ENCODE assay signal across 1 cellular context in the genomic region with DNA sequence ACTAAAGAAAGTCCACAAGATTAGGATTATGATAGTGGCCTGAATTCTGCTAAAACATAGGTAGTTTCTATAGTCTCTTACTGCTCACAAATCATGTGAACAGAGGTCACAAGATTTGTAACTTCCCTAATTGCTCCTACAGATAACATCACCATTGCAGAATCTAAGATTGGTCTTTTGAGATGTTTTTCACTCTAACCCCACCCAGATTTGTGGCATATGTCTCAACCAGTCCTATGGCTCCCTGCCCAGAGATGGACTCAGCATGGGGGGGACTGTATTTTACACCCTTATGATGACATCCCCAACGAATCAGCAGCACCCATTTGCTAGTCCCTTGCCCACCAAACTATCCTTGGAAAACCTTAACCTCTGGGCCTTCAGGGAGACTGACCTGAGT.
TF ChIP-seq lines count a peak whose summit lies in the region.

No MANE protein-coding gene starts in this region.

TF ChIP-seq in GM23338, 12 proteins besides CTCF, POLR2A, EP300 and RAD21 (continued from another document):
- TF ChIP-seq, protein P1, sequence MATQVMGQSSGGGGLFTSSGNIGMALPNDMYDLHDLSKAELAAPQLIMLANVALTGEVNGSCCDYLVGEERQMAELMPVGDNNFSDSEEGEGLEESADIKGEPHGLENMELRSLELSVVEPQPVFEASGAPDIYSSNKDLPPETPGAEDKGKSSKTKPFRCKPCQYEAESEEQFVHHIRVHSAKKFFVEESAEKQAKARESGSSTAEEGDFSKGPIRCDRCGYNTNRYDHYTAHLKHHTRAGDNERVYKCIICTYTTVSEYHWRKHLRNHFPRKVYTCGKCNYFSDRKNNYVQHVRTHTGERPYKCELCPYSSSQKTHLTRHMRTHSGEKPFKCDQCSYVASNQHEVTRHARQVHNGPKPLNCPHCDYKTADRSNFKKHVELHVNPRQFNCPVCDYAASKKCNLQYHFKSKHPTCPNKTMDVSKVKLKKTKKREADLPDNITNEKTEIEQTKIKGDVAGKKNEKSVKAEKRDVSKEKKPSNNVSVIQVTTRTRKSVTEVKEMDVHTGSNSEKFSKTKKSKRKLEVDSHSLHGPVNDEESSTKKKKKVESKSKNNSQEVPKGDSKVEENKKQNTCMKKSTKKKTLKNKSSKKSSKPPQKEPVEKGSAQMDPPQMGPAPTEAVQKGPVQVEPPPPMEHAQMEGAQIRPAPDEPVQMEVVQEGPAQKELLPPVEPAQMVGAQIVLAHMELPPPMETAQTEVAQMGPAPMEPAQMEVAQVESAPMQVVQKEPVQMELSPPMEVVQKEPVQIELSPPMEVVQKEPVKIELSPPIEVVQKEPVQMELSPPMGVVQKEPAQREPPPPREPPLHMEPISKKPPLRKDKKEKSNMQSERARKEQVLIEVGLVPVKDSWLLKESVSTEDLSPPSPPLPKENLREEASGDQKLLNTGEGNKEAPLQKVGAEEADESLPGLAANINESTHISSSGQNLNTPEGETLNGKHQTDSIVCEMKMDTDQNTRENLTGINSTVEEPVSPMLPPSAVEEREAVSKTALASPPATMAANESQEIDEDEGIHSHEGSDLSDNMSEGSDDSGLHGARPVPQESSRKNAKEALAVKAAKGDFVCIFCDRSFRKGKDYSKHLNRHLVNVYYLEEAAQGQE (IDR thresholded peaks at IDR 0.05; ENCODE audit: unreplicated experiment): no peak
- TF ChIP-seq NANOG (IDR thresholded peaks at IDR 0.05; ENCODE audit: borderline replicate concordance) (no peak), CREB1 (CRISPR knock-in tag; IDR thresholded peaks at IDR 0.05; ENCODE audit: low read depth) (no peak), ZNF331 (CRISPR knock-in tag; IDR thresholded peaks at IDR 0.05; ENCODE audit: low read depth) (no peak)
